Comparison of ENCODE assay signal across 31 cellular contexts in genomic region chr6:70552974-70553373, GRCh38.
"Had no signal": no experiment of that assay in that cellular context is flagged by ENCODE, and none has a peak within 500 bp of the region (broad histone marks: within the 10 kb centered on the region; RNA-seq: fewer than 3 reads in every experiment).

No MANE protein-coding gene starts in this region.

- H3K27ac Mint-ChIP-seq: activated CD4-positive, alpha-beta memory T cell treated with anti-CD3 and anti-CD28 coated beads for 36 hours; activated CD4-positive, alpha-beta T cell treated with anti-CD3 and anti-CD28 coated beads, Interleukin-2, amount 10 ng/mL, durations not matched to agents 7 days and 5 days; activated naive CD4-positive, alpha-beta T cell treated with anti-CD3 and anti-CD28 coated beads, Interleukin-2, amount 10 ng/mL, durations not matched to agents 7 days and 5 days; activated naive CD8-positive, alpha-beta T cell; activated naive CD8-positive, alpha-beta T cell treated with anti-CD3 and anti-CD28 coated beads, Interleukin-2, amount 50 U/mL, for 24 hours; activated T-helper 1 cell treated with anti-CD3 and anti-CD28 coated beads, Interleukin-12 subunit alpha, Interleukin-12 subunit beta, Interleukin-2, Interleukin-4 antibody, amounts not matched to agents 30 ng/mL and 10 ng/mL and 1 ng/mL, durations not matched to agents 14 hours and 24 hours and 36 hours; brain; IgD-negative memory B cell had no signal

- H3K9me3 Mint-ChIP-seq: activated CD4-positive, alpha-beta memory T cell treated with anti-CD3 and anti-CD28 coated beads for 36 hours; activated CD4-positive, alpha-beta T cell treated with anti-CD3 and anti-CD28 coated beads, Interleukin-2, amount 10 ng/mL, durations not matched to agents 7 days and 5 days; activated naive CD4-positive, alpha-beta T cell treated with anti-CD3 and anti-CD28 coated beads, Interleukin-2, amount 10 ng/mL, durations not matched to agents 7 days and 5 days; activated naive CD8-positive, alpha-beta T cell treated with anti-CD3 and anti-CD28 coated beads, Interleukin-2, amount 50 U/mL, for 24 hours; activated T-cell treated with anti-CD3 and anti-CD28 coated beads, Interleukin-2, amount 50 U/mL, for 4 hours; activated T-helper 1 cell treated with anti-CD3 and anti-CD28 coated beads, Interleukin-12 subunit alpha, Interleukin-12 subunit beta, Interleukin-2, Interleukin-4 antibody, amounts not matched to agents 30 ng/mL and 10 ng/mL and 1 ng/mL, durations not matched to agents 14 hours and 24 hours and 36 hours; brain; central memory CD8-positive, alpha-beta T cell; IgD-negative memory B cell had no signal

- H3K4me1 ChIP-seq: Peyer's patch had no signal

- H3K36me3 Mint-ChIP-seq: activated CD4-positive, alpha-beta memory T cell treated with anti-CD3 and anti-CD28 coated beads for 36 hours; activated naive CD4-positive, alpha-beta T cell treated with anti-CD3 and anti-CD28 coated beads, Interleukin-2, amount 10 ng/mL, durations not matched to agents 7 days and 5 days; IgD-negative memory B cell had no signal

- H3K27me3 ChIP-seq: Peyer's patch had no signal

- DNase-seq: activated CD4-positive, alpha-beta memory T cell treated with anti-CD3 and anti-CD28 coated beads for 36 hours; activated CD4-positive, alpha-beta T cell treated with anti-CD3 and anti-CD28 coated beads, Interleukin-2, amount 10 ng/mL, durations not matched to agents 7 days and 5 days; activated CD8-positive, alpha-beta memory T cell treated with anti-CD3 and anti-CD28 coated beads, Interleukin-2, amount 50 U/mL, for 4 hours; activated naive CD4-positive, alpha-beta T cell treated with anti-CD3 and anti-CD28 coated beads, Interleukin-2, amount 10 ng/mL, durations not matched to agents 7 days and 5 days; activated naive CD8-positive, alpha-beta T cell treated with anti-CD3 and anti-CD28 coated beads, Interleukin-2, amount 50 U/mL, for 24 hours; activated T-cell treated with anti-CD3 and anti-CD28 coated beads for 4 hours; activated T-cell treated with anti-CD3 and anti-CD28 coated beads, Interleukin-2, amount 50 U/mL, for 4 hours; anterior cingulate cortex; Karpas-422; KBM-7; NCI-H1105; NCI-H1417 treated with DMSO at 0.1 percent for 48 hours; NCI-H187 treated with DMSO at 0.1 percent for 48 hours; NCI-H2081; NCI-H2171 treated with DMSO at 0.1 percent for 48 hours; NCI-H2227 treated with DMSO at 0.1 percent for 48 hours; NCI-H446; NCI-H510A treated with DMSO at 0.1 percent for 48 hours; NCI-H69; NCI-H82; Peyer's patch; RPMI8226; SW 1271; T-helper 1 cell; T-helper 2 cell; T1000 had no signal

- H3K4me1 Mint-ChIP-seq: brain; central memory CD8-positive, alpha-beta T cell had no signal

- H3K4me3 ChIP-seq: Peyer's patch had no signal

- ATAC-seq: activated naive CD8-positive, alpha-beta T cell treated with anti-CD3 and anti-CD28 coated beads, Interleukin-2, amount 50 U/mL, for 24 hours; activated T-cell treated with anti-CD3 and anti-CD28 coated beads, Interleukin-2, amount 50 U/mL, for 4 hours had no signal

- H3K9me3 ChIP-seq: Peyer's patch had no signal

- H3K4me3 Mint-ChIP-seq: activated CD4-positive, alpha-beta memory T cell treated with anti-CD3 and anti-CD28 coated beads for 36 hours; activated CD4-positive, alpha-beta T cell treated with anti-CD3 and anti-CD28 coated beads, Interleukin-2, amount 10 ng/mL, durations not matched to agents 7 days and 5 days; activated naive CD4-positive, alpha-beta T cell treated with anti-CD3 and anti-CD28 coated beads, Interleukin-2, amount 10 ng/mL, durations not matched to agents 7 days and 5 days; activated naive CD8-positive, alpha-beta T cell; activated naive CD8-positive, alpha-beta T cell treated with anti-CD3 and anti-CD28 coated beads, Interleukin-2, amount 50 U/mL, for 24 hours; activated T-cell treated with anti-CD3 and anti-CD28 coated beads, Interleukin-2, amount 50 U/mL, for 4 hours; activated T-helper 1 cell treated with anti-CD3 and anti-CD28 coated beads, Interleukin-12 subunit alpha, Interleukin-12 subunit beta, Interleukin-2, Interleukin-4 antibody, amounts not matched to agents 30 ng/mL and 10 ng/mL and 1 ng/mL, durations not matched to agents 14 hours and 24 hours and 36 hours; brain; central memory CD8-positive, alpha-beta T cell; IgD-negative memory B cell had no signal

- H3K27me3 Mint-ChIP-seq: activated CD4-positive, alpha-beta memory T cell treated with anti-CD3 and anti-CD28 coated beads for 36 hours; activated CD4-positive, alpha-beta T cell treated with anti-CD3 and anti-CD28 coated beads, Interleukin-2, amount 10 ng/mL, durations not matched to agents 7 days and 5 days; activated naive CD4-positive, alpha-beta T cell treated with anti-CD3 and anti-CD28 coated beads, Interleukin-2, amount 10 ng/mL, durations not matched to agents 7 days and 5 days; activated naive CD8-positive, alpha-beta T cell; activated naive CD8-positive, alpha-beta T cell treated with anti-CD3 and anti-CD28 coated beads, Interleukin-2, amount 50 U/mL, for 24 hours; brain; central memory CD8-positive, alpha-beta T cell; IgD-negative memory B cell had no signal

- H3K27ac ChIP-seq: Peyer's patch had no signal
